Comparison of ENCODE assay signal across 17 cellular contexts in genomic region chr22:38246046-38246658, GRCh38. TPM values are rescaled to one million over a fixed set of nuclear protein-coding genes. Genes with fewer than 3 reads are reported as not detected.
DNase-seq lines count a peak whose midpoint lies in the region; ATAC-seq and TF ChIP-seq lines count a peak whose summit lies in the region.
"Had no signal": no experiment of that assay in that cellular context is flagged by ENCODE, and none has a peak within 500 bp of the region (broad histone marks: within the 10 kb centered on the region; RNA-seq: fewer than 3 reads in every experiment).

No MANE protein-coding gene starts in this region.

- no peak overlapping the region for H3K4me3 ChIP-seq in Karpas-422 (ENCODE audit: low read length)
- no peak overlapping the region for H3K4me3 ChIP-seq in thoracic aorta
- H3K4me3 ChIP-seq in WERI-Rb-1 (ENCODE audit: low read depth, low read length), result no peak overlapping the region
- H3K4me3 ChIP-seq: PC-9 had no signal

- H3K27me3 ChIP-seq in Karpas-422 (ENCODE audit: low read length) (no peaks in the 10 kb centered on the region), thoracic aorta (replicated peaks; ENCODE audit: insufficient read depth) (no peaks in the 10 kb centered on the region), WERI-Rb-1 (ENCODE audit: insufficient read depth, low read depth, severe bottlenecking) (no peaks in the 10 kb centered on the region)
- H3K27me3 ChIP-seq: foreskin keratinocyte had no signal

- H3K4me1 ChIP-seq in Karpas-422 (ENCODE audit: low read length) (peaks cover 44% of the 10 kb centered on the region), thoracic aorta (ENCODE audit: control insufficient read depth in 1 of 2, low read depth in 2 of 2) (peaks cover 10 to 73% of the 10 kb centered on the region in 2 donors)

- peak overlapping the region; percentile 49 for H3K4me2 ChIP-seq in Karpas-422 (ENCODE audit: low read depth, low read length, poor library complexity, severe bottlenecking)
- H3K4me2 ChIP-seq: PC-9 had no signal

- peak; percentile 21 for ATAC-seq in memory B cell (ENCODE audit: low read depth)
- ATAC-seq in thoracic aorta (ENCODE audit: insufficient number of reproducible peaks, low FRiP score, low read depth), result no peak
- ATAC-seq: foreskin keratinocyte had no signal

- TF ChIP-seq CTCF in thoracic aorta (IDR thresholded peaks at IDR 0.05) (no peak), WERI-Rb-1 (IDR thresholded peaks at IDR 0.05; ENCODE audit: low read depth, low read length) (no peak)

- no peaks in the 10 kb centered on the region for H3K9me3 ChIP-seq in Karpas-422 (ENCODE audit: low read length)
- H3K9me3 ChIP-seq in thoracic aorta, result no peaks in the 10 kb centered on the region
- H3K9me3 ChIP-seq in WERI-Rb-1 (ENCODE audit: severe bottlenecking), result peaks cover 4% of the 10 kb centered on the region

- H3K27me3 Mint-ChIP-seq in memory B cell, result no peaks in the 10 kb centered on the region

- no peak overlapping the region for H3K27ac Mint-ChIP-seq in memory B cell
- H3K27ac Mint-ChIP-seq: activated T-helper 2 cell treated with anti-CD3 and anti-CD28 coated beads, Interferon-gamma antibody, Interleukin-2, Interleukin-4, amounts not matched to agents 10 μg/mL and 5 μg/mL and 100 μg/mL, durations not matched to agents 14 hours and 24 hours and 36 hours had no signal

- no peak overlapping the region for H3K4me3 Mint-ChIP-seq in memory B cell

- DNase-seq in Karpas-422, result peak; percentile 63
- no peak for DNase-seq in memory B cell (ENCODE audit: low spot score in 2 of 2)
- DNase-seq in thoracic aorta (ENCODE audit: low spot score), result no peak
- DNase-seq in RKO (ENCODE audit: low spot score), result no peak
- no peak for DNase-seq in WERI-Rb-1
- DNase-seq in NCI-H1105 (lab: John Stamatoyannopoulos, UW), result no peak
- DNase-seq: activated CD8-positive, alpha-beta memory T cell treated with anti-CD3 and anti-CD28 coated beads, Interleukin-2, amount 50 U/mL, for 4 hours; DMS79; foreskin keratinocyte; NCI-H187 treated with DMSO at 0.1 percent for 48 hours; NCI-H774; PC-9; stimulated activated CD4-positive, alpha-beta T cell treated with anti-CD3 and anti-CD28 coated beads, Interleukin-4, amount 100 ng/mL, for 4 hours; T-helper 2 cell had no signal

- no peaks in the 10 kb centered on the region for H3K9me2 ChIP-seq in Karpas-422 (replicated peaks; ENCODE audit: insufficient read depth, low read length)

- H3K27ac ChIP-seq in Karpas-422 (ENCODE audit: low read length) (peak overlapping the region; percentile 69), angular gyrus (ENCODE audit: low read depth, low read length) (peak overlapping the region; percentile 96), thoracic aorta (peak overlapping the region; percentile 79 to 83), WERI-Rb-1 (no peak overlapping the region)
- H3K27ac ChIP-seq: foreskin keratinocyte, PC-9, VCaP had no signal

- no peaks in the 10 kb centered on the region for H3K9me3 Mint-ChIP-seq in memory B cell
- H3K9me3 Mint-ChIP-seq: activated T-helper 2 cell treated with anti-CD3 and anti-CD28 coated beads, Interferon-gamma antibody, Interleukin-2, Interleukin-4, amounts not matched to agents 10 μg/mL and 5 μg/mL and 100 μg/mL, durations not matched to agents 14 hours and 24 hours and 36 hours had no signal

- no peaks in the 10 kb centered on the region for H3K79me2 ChIP-seq in Karpas-422 (ENCODE audit: low read length)

- H3K36me3 ChIP-seq in Karpas-422 (ENCODE audit: insufficient read depth, low read length) (no peaks in the 10 kb centered on the region), thoracic aorta (peaks cover 19% of the 10 kb centered on the region), WERI-Rb-1 (peaks cover 26% of the 10 kb centered on the region)

- no peaks in the 10 kb centered on the region; the same call in 1 of the 2 replicates for H4K20me1 ChIP-seq in Karpas-422 (ENCODE audit: insufficient read depth, low read depth, low read length)

- no peak overlapping the region for H2AFZ ChIP-seq in Karpas-422 (ENCODE audit: low read length)
- H2AFZ ChIP-seq: PC-9 had no signal

- H3K36me3 Mint-ChIP-seq in memory B cell, result peaks cover 24% of the 10 kb centered on the region

- H3K4me1 Mint-ChIP-seq in memory B cell, result peaks cover 16% of the 10 kb centered on the region

- H3K9ac ChIP-seq in Karpas-422 (ENCODE audit: low read length), result peak overlapping the region; percentile 35

RNA-seq across cellular contexts. Expression of gene TMEM184B, which starts 26.7 kb away (rescaled TPM):
- 5.1 and 7.4 TPM in 2 replicates for total RNA-seq in Karpas-422 (2014; rRNA removed; shearing (Covaris generic); ENCODE audit: low replicate concordance)
- 100 to 1,000 TPM; 134 to 254 TPM for total RNA-seq in thoracic aorta

RNA-seq across cellular contexts. Expression of gene MAFF, which starts 44.4 kb away (rescaled TPM):
- total RNA-seq in Karpas-422 (2014; rRNA removed; shearing (Covaris generic); ENCODE audit: low replicate concordance), result 2.9 and 9.0 TPM in 2 replicates
- 100 to 1,000 TPM in 1 of 2 donors, 10 to 100 TPM in 1; 97.6 to 111 TPM for total RNA-seq in thoracic aorta

Comparison
In these comparisons a context has a peak if more than half of its experiments do, and no peak if none do; other contexts are left out.
1. RNA of gene TMEM184B, which starts 26.7 kb away (total RNA-seq): 134 to 254 TPM in thoracic aorta; 5.1 to 7.4 TPM in Karpas-422; every median in the first group is over 10 times any median in the second.